ENCODE assay signal across 15 cellular contexts in the genomic region with DNA sequence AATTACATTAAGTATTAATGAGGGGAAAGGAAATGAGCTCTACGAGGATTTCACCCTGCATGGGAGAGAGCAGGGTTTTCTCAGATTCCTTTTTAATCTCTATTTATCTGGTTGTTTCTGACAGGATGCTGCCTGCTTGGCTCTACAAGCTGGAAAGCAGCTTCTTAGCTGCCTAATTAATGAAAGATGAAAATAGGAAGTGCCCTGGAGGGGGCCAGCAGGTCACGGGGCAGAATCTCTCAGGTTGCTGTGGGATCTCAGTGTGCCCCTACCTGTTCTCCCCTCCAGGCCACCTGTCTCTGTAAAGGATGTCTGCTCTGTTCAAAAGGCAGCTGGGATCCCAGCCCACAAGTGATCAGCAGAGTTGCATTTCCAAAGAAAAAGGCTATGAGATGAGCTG.
A peak's percentile ranks its signal among the peaks of the same experiment; 100 is the strongest.
DNase-seq lines count a peak whose midpoint lies in the region; ATAC-seq, FAIRE-seq and TF ChIP-seq lines count a peak whose summit lies in the region.
"Had no signal": no experiment of that assay in that cellular context is flagged by ENCODE, and none has a peak within 500 bp of the region (broad histone marks: within the 10 kb centered on the region; RNA-seq: fewer than 3 reads in every experiment).

No MANE protein-coding gene starts in this region.

- ATAC-seq in GM12878, result peak; percentile 30; the same call in 2 of the 3 replicates
- no peak for ATAC-seq in activated CD8-positive, alpha-beta T cell treated with anti-CD3 and anti-CD28 coated beads for 36 hours
- ATAC-seq in effector memory CD8-positive, alpha-beta T cell (replicated peaks), result no peak
- ATAC-seq: A549 had no signal

- no peak for TF ChIP-seq CTCF in OCI-LY3 (IDR thresholded peaks at IDR 0.05; ENCODE audit: low read depth, low read length)
- TF ChIP-seq CTCF in GM12878 (IDR thresholded peaks at IDR 0.05 in 2 of 3, conservative IDR thresholded peaks at IDR 0.05 in 1 of 3; ENCODE audit: control insufficient read depth in 2 of 3, extremely low read depth in 1 of 3, insufficient read depth in 1 of 3, low read depth in 3 of 3, low read length in 3 of 3), result no peak
- TF ChIP-seq CTCF in nephron progenitor cell (IDR thresholded peaks at IDR 0.05), result no peak
- TF ChIP-seq CTCF in activated CD8-positive, alpha-beta T cell treated with anti-CD3 and anti-CD28 coated beads for 36 hours (IDR thresholded peaks at IDR 0.05), result no peak

- WGBS in GM12878 (ENCODE audit: insufficient coverage, insufficient replicate concordance, low lambda C conversion rate, missing lambda C conversion rate), result 69% methylated on average over 2 of the region's 2 CpGs

- H3K36me3 ChIP-seq in OCI-LY3 (replicated peaks; ENCODE audit: low read depth, low read length) (peaks cover 85% of the 10 kb centered on the region), GM12878 (ENCODE audit: control insufficient read depth in 2 of 2, insufficient read depth in 2 of 2, low read length in 1 of 2) (no peaks in the 10 kb centered on the region; a peak in 1 of 4 replicates), SJCRH30 (peaks cover 15% of the 10 kb centered on the region; the same call in 1 of the 2 replicates)
- H3K36me3 ChIP-seq: BLaER1, HAP-1 had no signal

- SMC1A ChIA-PET in GM12878 (lab: Charles Lee; ENCODE audit: uncharacterized antibody, unreplicated experiment), result interaction anchor here (1.2 to 1.9 kb wide), 3 partner anchors 28 to 171 kb away, joined by 3 to 4 read pairs (median 4); no protein-coding TSS in a partner anchor

- H3K4me2 ChIP-seq in OCI-LY3 (ENCODE audit: low read length), result peak overlapping the region; percentile 31
- H3K4me2 ChIP-seq in GM12878 (ENCODE audit: control insufficient read depth, insufficient read depth), result no peak overlapping the region
- H3K4me2 ChIP-seq: A549, BLaER1 had no signal

- FAIRE-seq in GM12878 (lab: Jason Lieb, UNC), result no peak
- FAIRE-seq: A549, GM19239, H1 had no signal

- in situ Hi-C loops in GM12878 (cut with MboI), result no loop called here

- H3K9me3 Mint-ChIP-seq in nephron progenitor cell, result peaks cover 10% of the 10 kb centered on the region
- H3K9me3 Mint-ChIP-seq in activated CD8-positive, alpha-beta T cell treated with anti-CD3 and anti-CD28 coated beads for 36 hours, result no peaks in the 10 kb centered on the region
- peaks cover 5 to 12% of the 10 kb centered on the region in 2 donors for H3K9me3 Mint-ChIP-seq in effector memory CD8-positive, alpha-beta T cell

- intact Hi-C loops in GM12878 (cut with micrococcal nuclease; ENCODE audit: unreplicated experiment), result no loop called here
- intact Hi-C loops in activated CD8-positive, alpha-beta T cell treated with anti-CD3 and anti-CD28 coated beads for 36 hours (cut with micrococcal nuclease), result no loop called here

- H3K4me1 Mint-ChIP-seq in nephron progenitor cell, result peaks cover 25% of the 10 kb centered on the region
- H3K4me1 Mint-ChIP-seq in activated CD8-positive, alpha-beta T cell treated with anti-CD3 and anti-CD28 coated beads for 36 hours (ENCODE audit: low read depth), result no peaks in the 10 kb centered on the region
- no peaks in the 10 kb centered on the region for H3K4me1 Mint-ChIP-seq in effector memory CD8-positive, alpha-beta T cell (ENCODE audit: low read depth in 2 of 2)
- H3K4me1 Mint-ChIP-seq: CD8-positive, alpha-beta memory T cell had no signal

- peaks cover 39% of the 10 kb centered on the region for H3K79me2 ChIP-seq in OCI-LY3 (ENCODE audit: low read length)
- H3K79me2 ChIP-seq in GM12878 (ENCODE audit: control insufficient read depth, insufficient read depth, low read length), result no peaks in the 10 kb centered on the region

- POLR2A ChIA-PET in GM12878 (lab: Charles Lee), result no interaction called here
- POLR2A ChIA-PET in activated CD8-positive, alpha-beta T cell treated with anti-CD3 and anti-CD28 coated beads for 36 hours (lab: Charles Lee), result no interaction called here

- H3K4me1 ChIP-seq in OCI-LY3 (ENCODE audit: low read length) (peaks cover 23% of the 10 kb centered on the region), GM12878 (ENCODE audit: control insufficient read depth, insufficient read depth, low read length) (no peaks in the 10 kb centered on the region), SJCRH30 (no peaks in the 10 kb centered on the region)
- H3K4me1 ChIP-seq: A549, BLaER1, Caco-2, HAP-1 had no signal

- TSS peak; percentile 32 for BruUV-seq in GM12878 (replicated peaks; lab: Mats Ljungman, UMichigan)

- RAD21 ChIA-PET in GM12878 (lab: Charles Lee; ENCODE audit: unreplicated experiment), result no interaction called here

- H3K27me3 ChIP-seq in OCI-LY3 (ENCODE audit: low read depth, low read length) (no peaks in the 10 kb centered on the region), GM12878 (replicated peaks in 1 of 2; ENCODE audit: control insufficient read depth in 2 of 2, insufficient read depth in 2 of 2, low read length in 1 of 2) (no peaks in the 10 kb centered on the region), SJCRH30 (no peaks in the 10 kb centered on the region)
- H3K27me3 ChIP-seq: BLaER1 had no signal

- H3K9me3 ChIP-seq in OCI-LY3 (ENCODE audit: insufficient read depth, low read length) (no peaks in the 10 kb centered on the region), GM12878 (replicated peaks; ENCODE audit: control insufficient read depth, insufficient read depth, low read length) (no peaks in the 10 kb centered on the region), SJCRH30 (replicated peaks) (no peaks in the 10 kb centered on the region)
- H3K9me3 ChIP-seq: A549, Caco-2, HAP-1 had no signal

- no peak overlapping the region for H3K4me3 ChIP-seq in OCI-LY3 (ENCODE audit: low read length)
- no peak overlapping the region for H3K4me3 ChIP-seq in GM12878
- H3K4me3 ChIP-seq in SJCRH30, result no peak overlapping the region
- H3K4me3 ChIP-seq: A549, BLaER1, HAP-1 had no signal

- H3K9ac ChIP-seq in OCI-LY3 (ENCODE audit: low read length) (peak overlapping the region; percentile 4; the same call in 1 of the 2 replicates), GM12878 (ENCODE audit: control insufficient read depth, insufficient read depth, low read length) (no peak overlapping the region)
- H3K9ac ChIP-seq: BLaER1 had no signal

- H3K27me3 Mint-ChIP-seq in nephron progenitor cell (ENCODE audit: low read depth, poor library complexity), result peaks cover 6% of the 10 kb centered on the region
- H3K27me3 Mint-ChIP-seq in activated CD8-positive, alpha-beta T cell treated with anti-CD3 and anti-CD28 coated beads for 36 hours, result peaks cover 2% of the 10 kb centered on the region
- no peaks in the 10 kb centered on the region for H3K27me3 Mint-ChIP-seq in effector memory CD8-positive, alpha-beta T cell
- H3K27me3 Mint-ChIP-seq: CD8-positive, alpha-beta memory T cell had no signal

- H4K20me1 ChIP-seq in OCI-LY3 (ENCODE audit: insufficient read depth, low read length), result peaks cover 14% of the 10 kb centered on the region
- no peaks in the 10 kb centered on the region for H4K20me1 ChIP-seq in GM12878 (ENCODE audit: control insufficient read depth, insufficient read depth)
- H4K20me1 ChIP-seq: BLaER1 had no signal

- TF ChIP-seq RAD21 in GM12878 (IDR thresholded peaks at IDR 0.05; ENCODE audit: insufficient read depth, low read depth, low read length), result no peak

- DNase-seq in GM12878 (ENCODE audit: low read depth, low spot score) (no peak), nephron progenitor cell (no peak), SJCRH30 (no peak)
- DNase-seq in activated CD8-positive, alpha-beta T cell treated with anti-CD3 and anti-CD28 coated beads for 36 hours, result no peak
- DNase-seq in effector memory CD8-positive, alpha-beta T cell, result no peak
- DNase-seq: Caco-2; CD8-positive, alpha-beta memory T cell; DND-41; GDM1 had no signal

- TF ChIP-seq POLR2A in GM12878 (IDR thresholded peaks at IDR 0.05; ENCODE audit: low read depth, low read length), result no peak

- no peak overlapping the region for H3K4me3 Mint-ChIP-seq in nephron progenitor cell
- H3K4me3 Mint-ChIP-seq in activated CD8-positive, alpha-beta T cell treated with anti-CD3 and anti-CD28 coated beads for 36 hours, result no peak overlapping the region
- H3K4me3 Mint-ChIP-seq in effector memory CD8-positive, alpha-beta T cell, result no peak overlapping the region
- H3K4me3 Mint-ChIP-seq: CD8-positive, alpha-beta memory T cell had no signal

- peak overlapping the region; percentile 43 for H3K27ac Mint-ChIP-seq in nephron progenitor cell
- no peak overlapping the region for H3K27ac Mint-ChIP-seq in activated CD8-positive, alpha-beta T cell treated with anti-CD3 and anti-CD28 coated beads for 36 hours
- no peak overlapping the region for H3K27ac Mint-ChIP-seq in effector memory CD8-positive, alpha-beta T cell
- H3K27ac Mint-ChIP-seq: CD8-positive, alpha-beta memory T cell had no signal

- no peak for TF ChIP-seq EP300 in GM12878 (IDR thresholded peaks at IDR 0.05; ENCODE audit: borderline replicate concordance in 1 of 2, control insufficient read depth in 1 of 2, low read depth in 2 of 2, low read length in 2 of 2)

- H2AFZ ChIP-seq in OCI-LY3 (ENCODE audit: low read depth, low read length) (no peak overlapping the region), GM12878 (ENCODE audit: control insufficient read depth, low read depth, low read length) (no peak overlapping the region)

- H3K36me3 Mint-ChIP-seq in nephron progenitor cell (ENCODE audit: low read depth), result peaks cover 11% of the 10 kb centered on the region
- H3K36me3 Mint-ChIP-seq in activated CD8-positive, alpha-beta T cell treated with anti-CD3 and anti-CD28 coated beads for 36 hours (ENCODE audit: low read depth), result no peaks in the 10 kb centered on the region
- H3K36me3 Mint-ChIP-seq in effector memory CD8-positive, alpha-beta T cell (ENCODE audit: insufficient read depth), result no peaks in the 10 kb centered on the region
- H3K36me3 Mint-ChIP-seq: CD8-positive, alpha-beta memory T cell had no signal

- H3K27ac ChIP-seq in OCI-LY3 (ENCODE audit: low read length) (peak overlapping the region; percentile 57), GM12878 (ENCODE audit: control insufficient read depth, insufficient read depth) (no peak overlapping the region), SJCRH30 (no peak overlapping the region)
- H3K27ac ChIP-seq: A549, BLaER1 had no signal

- CTCF ChIA-PET in GM12878 (lab: Yijun Ruan, JAX), result interaction anchor here (0.6 to 1.0 kb wide), 5 partner anchors 21 to 244 kb away, joined by 3 to 4 read pairs (median 3); no protein-coding TSS in a partner anchor
- CTCF ChIA-PET in activated CD8-positive, alpha-beta T cell treated with anti-CD3 and anti-CD28 coated beads for 36 hours (lab: Charles Lee), result no interaction called here

TF ChIP-seq in GM12878, 131 proteins besides CTCF, POLR2A, EP300 and RAD21 (continues in another document):
- TF ChIP-seq KDM1A (IDR thresholded peaks at IDR 0.05; ENCODE audit: borderline replicate concordance) (no peak), ELK1 (IDR thresholded peaks at IDR 0.05; ENCODE audit: low read depth, low read length) (no peak), MTA2 (IDR thresholded peaks at IDR 0.05; ENCODE audit: low read depth) (no peak)
